12 cellular contexts compared by ENCODE assay signal in genomic region chr10:126191192-126191591, GRCh38.
"Had no signal": no experiment of that assay in that cellular context is flagged by ENCODE, and none has a peak within 500 bp of the region (broad histone marks: within the 10 kb centered on the region; RNA-seq: fewer than 3 reads in every experiment).

No MANE protein-coding gene starts in this region.

- H3K9me3 ChIP-seq: adrenal gland, tibial nerve, vagina had no signal

- DNase-seq: activated CD4-positive, alpha-beta T cell treated with anti-CD3 and anti-CD28 coated beads, Interleukin-2, amount 50 U/mL, for 4 hours; activated gamma-delta T cell treated with Interleukin-2 at 50 U/mL for 16 hours; adrenal gland; effector CD4-positive, alpha-beta T cell; immature natural killer cell; naive thymus-derived CD8-positive, alpha-beta T cell; nucleus accumbens; stimulated activated CD4-positive, alpha-beta T cell treated with anti-CD3 and anti-CD28 coated beads, Interleukin-2, amount 100 ng/mL, for 24 hours; stimulated activated naive CD8-positive, alpha-beta T cell treated with anti-CD3 and anti-CD28 coated beads, Interleukin-15, Interleukin-2, amounts not matched to agents 100 U/mL and 50 U/mL, for 24 hours; T-helper 17 cell had no signal

- H3K4me3 ChIP-seq: adrenal gland, tibial nerve, vagina had no signal

- H3K27ac ChIP-seq: adrenal gland, tibial nerve, vagina had no signal

- H3K4me1 ChIP-seq: adrenal gland, tibial nerve, vagina had no signal

- H3K27me3 ChIP-seq: adrenal gland, tibial nerve, vagina had no signal

- H3K36me3 ChIP-seq: adrenal gland, tibial nerve, vagina had no signal
